ENCODE assay signal across 11 cellular contexts in genomic region chr5:142600611-142601360, GRCh38.
DNase-seq lines count a peak whose midpoint lies in the region; ATAC-seq, FAIRE-seq and TF ChIP-seq lines count a peak whose summit lies in the region.
"Had no signal": no experiment of that assay in that cellular context is flagged by ENCODE, and none has a peak within 500 bp of the region (broad histone marks: within the 10 kb centered on the region; RNA-seq: fewer than 3 reads in every experiment).

No MANE protein-coding gene starts in this region.

- H3K4me3 ChIP-seq in stomach: peak overlapping the region; percentile 12 to 32 (median 14)
- H3K4me3 ChIP-seq: GM12878, lung, PC-9 had no signal

- peak overlapping the region; percentile 14 to 65 (median 54) for H3K27ac ChIP-seq in stomach
- H3K27ac ChIP-seq: PC-9 had no signal

- ATAC-seq in HG03039 (IDR thresholded peaks at IDR 0.05; ENCODE audit: unreplicated experiment) (no peak), HG03280 (IDR thresholded peaks at IDR 0.05; ENCODE audit: unreplicated experiment) (no peak), GM18517 (IDR thresholded peaks at IDR 0.05; ENCODE audit: unreplicated experiment) (no peak)
- ATAC-seq: GM12878 had no signal

- H3K9me3 ChIP-seq in stomach: no peaks in the 10 kb centered on the region

- no peak for TF ChIP-seq POLR2A in stomach (IDR thresholded peaks at IDR 0.05)

- no peaks in the 10 kb centered on the region for H3K27me3 ChIP-seq in stomach

- TF ChIP-seq CTCF in stomach (IDR thresholded peaks at IDR 0.05): no peak

- peaks cover 7 to 30% (median 13%) of the 10 kb centered on the region in 4 donors for H3K4me1 ChIP-seq in stomach

- DNase-seq in HCEC 1CT: peak; percentile 62
- peak; percentile 87 for DNase-seq in astrocyte of the hippocampus (ENCODE audit: low read depth, low spot score)
- DNase-seq in stomach: peak; percentile 50
- DNase-seq in posterior vena cava (ENCODE audit: low spot score): no peak
- DNase-seq: PC-9 had no signal

- FAIRE-seq in islet of Langerhans (lab: Jason Lieb, UNC): peak; percentile 86
- FAIRE-seq: GM12878 had no signal

- WGBS in stomach, 5 donors: 17 to 26% (median 20%) methylated on average over 20 of the region's 20 CpGs

- intact Hi-C loops in stomach (cut with DNase I; ENCODE audit: low total_unique reads): no loop called here
- intact Hi-C loops in posterior vena cava (cut with DNase I): loop anchor here in 1 of 2 donors (10.0 kb wide), 1 partner anchor 54 kb away; no protein-coding TSS in a partner anchor

- no peak for TF ChIP-seq EP300 in stomach (IDR thresholded peaks at IDR 0.05)

- no peaks in the 10 kb centered on the region for H3K36me3 ChIP-seq in stomach
